21 cellular contexts compared by ENCODE assay signal in the genomic region with DNA sequence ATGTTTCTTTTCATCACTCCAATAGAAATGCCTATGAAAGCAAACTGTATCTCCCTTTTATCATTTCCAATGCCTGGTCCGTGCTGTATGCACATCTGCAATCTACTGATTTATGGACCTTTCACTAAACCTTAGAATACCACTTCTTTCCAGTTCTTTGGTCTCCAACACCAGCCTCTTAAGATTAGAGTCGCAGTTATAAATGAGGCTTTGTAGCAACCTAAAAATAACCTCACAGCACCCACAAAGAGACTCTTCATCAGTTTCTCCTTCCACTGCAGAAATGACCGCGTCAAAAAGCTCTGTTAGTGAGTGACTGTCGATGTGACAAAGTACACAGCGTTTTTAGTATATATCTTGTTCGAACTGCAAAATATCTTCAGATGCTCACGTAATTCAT.
"Had no signal": no experiment of that assay in that cellular context is flagged by ENCODE, and none has a peak within 500 bp of the region (broad histone marks: within the 10 kb centered on the region; RNA-seq: fewer than 3 reads in every experiment).

No MANE protein-coding gene starts in this region.

- H3K4me3 ChIP-seq: coronary artery, gastrocnemius medialis, hepatocyte, left ventricle myocardium inferior, lower lobe of right lung, ovary, right lobe of liver, tibial artery, upper lobe of left lung, uterus had no signal

- H3K4me1 ChIP-seq: gastrocnemius medialis, left ventricle myocardium inferior, lower lobe of right lung, tibial artery, upper lobe of left lung, uterus had no signal

- H3K36me3 ChIP-seq: gastrocnemius medialis, left ventricle myocardium inferior, lower lobe of right lung, ovary, right lobe of liver, tibial artery, upper lobe of left lung, uterus had no signal

- ATAC-seq: esophagus mucosa; gastrocnemius medialis; left cardiac atrium; lower lobe of right lung; naive thymus-derived CD4-positive, alpha-beta T cell; right lobe of liver; stimulated activated effector memory CD8-positive, alpha-beta T cell treated with anti-CD3 and anti-CD28 coated beads, Interleukin-12 subunit alpha, Interleukin-12 subunit beta, amount 100 ng/mL, for 72 hours; stimulated activated naive CD8-positive, alpha-beta T cell treated with anti-CD3 and anti-CD28 coated beads, Interleukin-15, Interleukin-2, amounts not matched to agents 100 U/mL and 50 U/mL, for 24 hours had no signal

- H3K9me3 ChIP-seq: gastrocnemius medialis, left ventricle myocardium inferior, lower lobe of right lung, ovary, right lobe of liver, tibial artery, upper lobe of left lung, uterus had no signal

- H3K27ac ChIP-seq: coronary artery, gastrocnemius medialis, hepatocyte, left ventricle myocardium inferior, lower lobe of right lung, ovary, right lobe of liver, tibial artery, upper lobe of left lung, uterus had no signal

- DNase-seq: effector CD8-positive, alpha-beta T cell; gastrocnemius medialis; kidney; left cardiac atrium; left ventricle myocardium inferior; lower lobe of right lung; mesenchymal stem cell; naive thymus-derived CD4-positive, alpha-beta T cell; nephron progenitor cell; ovary; right lobe of liver; stimulated activated CD4-positive, alpha-beta T cell treated with anti-CD3 and anti-CD28 coated beads, Interleukin-4, amount 100 ng/mL, for 1 hour; stimulated activated CD8-positive, alpha-beta memory T cell treated with anti-CD3 and anti-CD28 coated beads, Interleukin-4, amount 100 ng/mL, for 48 hours; stimulated activated naive CD8-positive, alpha-beta T cell treated with anti-CD3 and anti-CD28 coated beads, Interleukin-15, Interleukin-2, amounts not matched to agents 100 U/mL and 50 U/mL, for 24 hours; tibial artery; upper lobe of left lung; uterus had no signal
